ENCODE assay signal across 16 cellular contexts in genomic region chr16:48632137-48632774, GRCh38. TPM values are rescaled to one million over a fixed set of nuclear protein-coding genes. Genes with fewer than 3 reads are reported as not detected.
DNase-seq lines count a peak whose midpoint lies in the region; ATAC-seq and TF ChIP-seq lines count a peak whose summit lies in the region.
"Had no signal": no experiment of that assay in that cellular context is flagged by ENCODE, and none has a peak within 500 bp of the region (broad histone marks: within the 10 kb centered on the region; RNA-seq: fewer than 3 reads in every experiment).

No MANE protein-coding gene starts in this region.

- H3K4me1 ChIP-seq in sigmoid colon: peaks cover 0 to 13% (median 9%) of the 10 kb centered on the region in 4 donors
- H3K4me1 ChIP-seq in prostate gland (replicated peaks): no peaks in the 10 kb centered on the region

- no peaks in the 10 kb centered on the region for H3K27me3 ChIP-seq in sigmoid colon
- no peaks in the 10 kb centered on the region for H3K27me3 ChIP-seq in prostate gland (replicated peaks; ENCODE audit: insufficient read depth)

- H3K9me3 ChIP-seq in sigmoid colon: no peaks in the 10 kb centered on the region
- no peaks in the 10 kb centered on the region for H3K9me3 ChIP-seq in prostate gland

- peak; percentile 51 for ATAC-seq in GM18517 (IDR thresholded peaks at IDR 0.05; ENCODE audit: unreplicated experiment)
- peak; percentile 54 for ATAC-seq in GM21786 (IDR thresholded peaks at IDR 0.05; ENCODE audit: unreplicated experiment)
- ATAC-seq: GM23338 had no signal

- TF ChIP-seq CTCF in sigmoid colon (IDR thresholded peaks at IDR 0.05): no peak
- no peak for TF ChIP-seq CTCF in prostate gland (IDR thresholded peaks at IDR 0.05)

- no peak for TF ChIP-seq POLR2A in sigmoid colon (IDR thresholded peaks at IDR 0.05)
- no peak for TF ChIP-seq POLR2A in prostate gland (IDR thresholded peaks at IDR 0.05)

- intact Hi-C loops in sigmoid colon (cut with DNase I) (no loop called here), prostate gland (cut with DNase I) (no loop called here)

- whole genome bisulfite sequencing in sigmoid colon, 2 donors: 22 to 64% methylated on average over 6 of the region's 6 CpGs
- WGBS in prostate gland: 73% methylated on average over 6 of the region's 6 CpGs

- H3K4me3 ChIP-seq in sigmoid colon: no peak overlapping the region
- H3K4me3 ChIP-seq in prostate gland: no peak overlapping the region
- H3K4me3 ChIP-seq: GM23338, SK-N-MC had no signal

- H3K27ac ChIP-seq in sigmoid colon (no peak overlapping the region), prostate gland (no peak overlapping the region)
- H3K27ac ChIP-seq: SK-N-MC had no signal

- no peak for TF ChIP-seq EP300 in sigmoid colon (IDR thresholded peaks at IDR 0.05)

- DNase-seq in SW480 (ENCODE audit: low spot score) (peak; percentile 15), sigmoid colon (peak; percentile 27), prostate gland (ENCODE audit: low spot score) (no peak), activated gamma-delta T cell treated with Interleukin-2 at 50 U/mL for 16 hours (no peak), AG08395 (ENCODE audit: low spot score) (no peak), AML-193 (lab: John Stamatoyannopoulos, UW) (no peak)
- DNase-seq: activated CD4-positive, alpha-beta T cell treated with anti-CD3 and anti-CD28 coated beads, Interleukin-2, amount 10 ng/mL, durations not matched to agents 7 days and 5 days; activated naive CD4-positive, alpha-beta T cell treated with anti-CD3 and anti-CD28 coated beads, Interleukin-2, amount 50 U/mL, for 16 hours; activated T-cell treated with anti-CD3 and anti-CD28 coated beads, Interleukin-2, amount 50 U/mL, for 1 hour; mesenchymal stem cell; NCI-H1694; NCI-H524 had no signal

- no peaks in the 10 kb centered on the region for H3K36me3 ChIP-seq in sigmoid colon
- H3K36me3 ChIP-seq in prostate gland: no peaks in the 10 kb centered on the region

RNA-seq across cellular contexts. Expression of gene N4BP1, which starts 22.3 kb away (rescaled TPM):
- 10 to 100 TPM; 22.4 to 28.1 (median 26.1) TPM for total RNA-seq in sigmoid colon
- polyA plus RNA-seq in sigmoid colon: 10 to 100 TPM; 15.1 to 20.4 (median 17.3) TPM
- total RNA-seq in prostate gland: 10 to 100 TPM; 26.1 to 26.3 TPM

Comparison
In these comparisons a context has a peak if more than half of its experiments do, and no peak if none do; other contexts are left out.
1. DNase-seq: peak in SW480 (single experiment) and sigmoid colon (single experiment); none in prostate gland (single experiment), activated gamma-delta T cell treated with Interleukin-2 at 50 U/mL for 16 hours (single experiment), AG08395 (single experiment) and AML-193 (0 of 2).